Comparison of ENCODE assay signal across 28 cellular contexts in the genomic region with DNA sequence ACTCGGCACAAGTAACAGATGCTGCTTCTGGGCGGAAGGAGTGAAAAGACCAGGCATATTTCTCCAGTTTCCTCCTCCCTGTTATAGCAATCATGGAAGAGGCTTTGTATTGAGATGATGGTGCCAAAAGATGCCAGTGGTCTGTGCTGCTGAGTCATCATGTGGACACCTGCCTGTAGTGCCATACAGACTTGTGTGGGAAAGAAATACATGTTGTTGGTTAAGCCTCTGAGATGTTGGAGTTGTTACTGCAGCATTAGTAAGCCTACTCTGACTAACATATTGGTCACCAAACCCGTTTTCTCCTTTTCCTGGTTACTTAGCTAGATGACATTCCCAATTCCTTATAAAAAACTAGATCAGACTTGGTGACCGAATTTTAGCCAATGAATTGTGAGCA.
DNase-seq lines count a peak whose midpoint lies in the region; ATAC-seq, FAIRE-seq and TF ChIP-seq lines count a peak whose summit lies in the region.
"Had no signal": no experiment of that assay in that cellular context is flagged by ENCODE, and none has a peak within 500 bp of the region (broad histone marks: within the 10 kb centered on the region; RNA-seq: fewer than 3 reads in every experiment).

No MANE protein-coding gene starts in this region.

- H3K27ac ChIP-seq in keratinocyte (ENCODE audit: control insufficient read depth, insufficient read depth, low read length) = no peak overlapping the region
- H3K27ac ChIP-seq: dorsolateral prefrontal cortex, SJCRH30, tibial nerve, WERI-Rb-1 had no signal

- no peak overlapping the region for H3K9ac ChIP-seq in keratinocyte (ENCODE audit: control insufficient read depth, extremely low read depth, insufficient read depth, low read length)

- no peak overlapping the region for H3K4me2 ChIP-seq in keratinocyte (ENCODE audit: control insufficient read depth, extremely low read depth, insufficient read depth, low read depth, low read length)

- intact Hi-C loops in lower leg skin (cut with DNase I; ENCODE audit: low total_unique reads) = no loop called here

- no peaks in the 10 kb centered on the region for H3K9me1 ChIP-seq in keratinocyte (ENCODE audit: control insufficient read depth, extremely low read depth, insufficient read depth, low read length)

- H3K4me1 ChIP-seq in keratinocyte (ENCODE audit: control insufficient read depth, extremely low read depth, insufficient read depth, low read length) = no peaks in the 10 kb centered on the region
- H3K4me1 ChIP-seq: SJCRH30, tibial nerve had no signal

- H3K27me3 ChIP-seq in keratinocyte (ENCODE audit: control insufficient read depth, extremely low read depth, insufficient read depth, low read length) = no peaks in the 10 kb centered on the region
- H3K27me3 ChIP-seq: dorsolateral prefrontal cortex, SJCRH30, tibial nerve had no signal

- H4K20me1 ChIP-seq in keratinocyte (ENCODE audit: control insufficient read depth, extremely low read depth, insufficient read depth, low read length) = no peaks in the 10 kb centered on the region

- H3K4me3 ChIP-seq in astrocyte of the spinal cord (ENCODE audit: low read depth, low read length) = no peak overlapping the region
- no peak overlapping the region for H3K4me3 ChIP-seq in keratinocyte (ENCODE audit: control insufficient read depth in 2 of 3, extremely low read depth in 1 of 3, insufficient read depth in 2 of 3, low read depth in 1 of 3, low read length in 3 of 3)
- H3K4me3 ChIP-seq in lower leg skin (ENCODE audit: low read depth, poor library complexity, severe bottlenecking) = no peak overlapping the region
- H3K4me3 ChIP-seq: dorsolateral prefrontal cortex, SJCRH30, tibial nerve had no signal

- DNase-seq in ELR (ENCODE audit: low read depth) (peak; percentile 59), HT1080 (ENCODE audit: low read depth) (peak; percentile 99), astrocyte of the spinal cord (ENCODE audit: low read depth, low spot score) (peak; percentile 39), keratinocyte (ENCODE audit: low read depth, low spot score) (peak; percentile 53), lower leg skin (ENCODE audit: low spot score in 2 of 2) (no peak), NCI-H2196 treated with DMSO at 0.1 percent for 48 hours (lab: John Stamatoyannopoulos, UW; ENCODE audit: unreplicated experiment) (no peak)
- no peak for DNase-seq in activated naive CD4-positive, alpha-beta T cell treated with anti-CD3 and anti-CD28 coated beads, Interleukin-2, amount 50 U/mL, for 16 hours
- DNase-seq: activated CD4-positive, alpha-beta T cell treated with anti-CD3 and anti-CD28 coated beads, Interleukin-2, amount 10 ng/mL, durations not matched to agents 7 days and 5 days; activated CD8-positive, alpha-beta memory T cell treated with anti-CD3 and anti-CD28 coated beads, Interleukin-2, amount 10 ng/mL, durations not matched to agents 7 days and 5 days; aorta; CD8-positive, alpha-beta T cell; dorsolateral prefrontal cortex; erythroblast; kidney glomerular epithelial cell; naive B cell; NCI-H1436 treated with DMSO at 0.1 percent for 48 hours; NCI-H2171 treated with DMSO at 0.1 percent for 48 hours; NCI-H774; OCI-M1; retina; SJCRH30; stimulated activated CD4-positive, alpha-beta T cell treated with anti-CD3 and anti-CD28 coated beads, Interleukin-4, amount 100 ng/mL, for 24 hours; stimulated activated naive CD8-positive, alpha-beta T cell treated with anti-CD3 and anti-CD28 coated beads, Interleukin-15, Interleukin-2, amounts not matched to agents 100 U/mL and 50 U/mL, for 24 hours; WERI-Rb-1 had no signal

- no peak overlapping the region for H2AFZ ChIP-seq in keratinocyte (ENCODE audit: control insufficient read depth, low read length)

- H3K36me3 ChIP-seq in keratinocyte (ENCODE audit: control insufficient read depth in 2 of 2, extremely low read depth in 1 of 2, insufficient read depth in 2 of 2, low read length in 2 of 2) = no peaks in the 10 kb centered on the region
- H3K36me3 ChIP-seq: SJCRH30, tibial nerve, WERI-Rb-1 had no signal

- no peak for ATAC-seq in GM19328 (IDR thresholded peaks at IDR 0.05; ENCODE audit: unreplicated experiment)
- ATAC-seq: activated CD8-positive, alpha-beta memory T cell treated with anti-CD3 and anti-CD28 coated beads, Interleukin-2, amount 10 ng/mL, durations not matched to agents 7 days and 5 days; activated naive CD4-positive, alpha-beta T cell treated with anti-CD3 and anti-CD28 coated beads, Interleukin-2, amount 50 U/mL, for 72 hours; CD8-positive, alpha-beta T cell; stimulated activated naive CD8-positive, alpha-beta T cell treated with anti-CD3 and anti-CD28 coated beads, Interleukin-15, Interleukin-2, amounts not matched to agents 100 U/mL and 50 U/mL, for 24 hours had no signal

- in situ Hi-C loops in astrocyte of the spinal cord (cut with HindIII; ENCODE audit: low sequenced_read_pairs) = no loop called here

- WGBS in lower leg skin, 2 donors = 87 to 89% methylated on average over 4 of the region's 4 CpGs

- dilution Hi-C loops in keratinocyte (cut with MboI; ENCODE audit: extremely low pct_ligation_motif_present, low sequenced_read_pairs) = no loop called here

- TF ChIP-seq POLR2A in lower leg skin (IDR thresholded peaks at IDR 0.05) = no peak

- H3K9me3 ChIP-seq in keratinocyte (ENCODE audit: control insufficient read depth, low read depth, low read length) = no peaks in the 10 kb centered on the region
- H3K9me3 ChIP-seq: SJCRH30 had no signal

- FAIRE-seq in keratinocyte (lab: Jason Lieb, UNC) = no peak
- FAIRE-seq: GM12891 had no signal

- no peaks in the 10 kb centered on the region for H3K79me2 ChIP-seq in keratinocyte (ENCODE audit: control insufficient read depth, insufficient read depth, low read length)

- TF ChIP-seq CTCF in astrocyte of the spinal cord (IDR thresholded peaks at IDR 0.05; ENCODE audit: low read depth, low read length) (no peak), keratinocyte (optimal IDR thresholded peaks at IDR 0.05 in 1 of 3, IDR thresholded peaks at IDR 0.05 in 1 of 3, conservative IDR thresholded peaks at IDR 0.05 in 1 of 3; ENCODE audit: extremely low read depth in 1 of 3, insufficient read depth in 2 of 3, low read length in 3 of 3) (no peak), lower leg skin (IDR thresholded peaks at IDR 0.05) (no peak)

Comparison
In these comparisons a context has a peak if more than half of its experiments do, and no peak if none do; other contexts are left out.
1. DNase-seq: peak in ELR (single experiment), HT1080 (single experiment), astrocyte of the spinal cord (single experiment) and keratinocyte (single experiment); none in lower leg skin (0 of 2), NCI-H2196 treated with DMSO at 0.1 percent for 48 hours (single experiment) and activated naive CD4-positive, alpha-beta T cell treated with anti-CD3 and anti-CD28 coated beads, Interleukin-2, amount 50 U/mL, for 16 hours (single experiment).